1 cellular context compared by ENCODE assay signal in the genomic region with DNA sequence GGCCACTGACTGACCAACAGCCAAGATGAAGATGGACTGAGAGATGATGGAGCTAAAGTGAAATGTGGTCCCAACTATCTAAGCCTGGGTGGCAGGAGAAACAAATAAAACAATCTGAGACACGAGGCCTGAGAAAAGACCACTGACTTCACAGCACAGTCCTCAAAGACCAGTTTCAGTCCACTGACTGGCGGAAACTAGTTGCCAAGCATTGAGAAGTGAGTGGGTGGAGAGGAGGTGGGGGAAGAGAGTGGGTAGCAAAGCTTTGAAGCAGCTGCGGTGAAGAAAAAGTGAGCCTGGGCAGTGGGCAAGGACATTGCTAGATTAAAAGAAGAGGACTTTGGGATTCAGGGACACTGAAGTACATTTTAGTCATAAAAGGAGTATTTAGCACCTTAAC.
TF ChIP-seq lines count a peak whose summit lies in the region.

No MANE protein-coding gene starts in this region.

TF ChIP-seq in HepG2, 621 proteins besides CTCF, POLR2A, EP300 and RAD21:
- TF ChIP-seq ATF2 (CRISPR knock-in tag; IDR thresholded peaks at IDR 0.05) (no peak), ZNF777 (CRISPR knock-in tag; IDR thresholded peaks at IDR 0.05) (no peak), SALL2 (CRISPR knock-in tag; IDR thresholded peaks at IDR 0.05) (no peak), ZNF879 (CRISPR knock-in tag; IDR thresholded peaks at IDR 0.05) (no peak), ZSCAN29 (CRISPR knock-in tag; conservative IDR thresholded peaks at IDR 0.05) (no peak), POLR2AphosphoS2 (IDR thresholded peaks at IDR 0.05; ENCODE audit: low read depth, low read length) (no peak), U2AF1 (optimal IDR thresholded peaks at IDR 0.05; ENCODE audit: low read depth, low read length) (no peak), PHB2 (IDR thresholded peaks at IDR 0.05; ENCODE audit: partially characterized antibody) (no peak), ZNF562 (CRISPR knock-in tag; IDR thresholded peaks at IDR 0.05; ENCODE audit: borderline replicate concordance) (no peak)
